In genomic region chr17:39199673-39199985, GRCh38 we compare ENCODE assay signal across 8 cellular contexts. TPM values are rescaled to one million over a fixed set of nuclear protein-coding genes. Genes with fewer than 3 reads are reported as not detected.
A peak's percentile ranks its signal among the peaks of the same experiment; 100 is the strongest.
DNase-seq lines count a peak whose midpoint lies in the region; ATAC-seq, FAIRE-seq and TF ChIP-seq lines count a peak whose summit lies in the region.

No MANE protein-coding gene starts in this region.

- no peak for FAIRE-seq in GM12892 (lab: Jason Lieb, UNC)

- H3K4me1 Mint-ChIP-seq in central memory CD8-positive, alpha-beta T cell, result peaks cover 47% of the 10 kb centered on the region

- intact Hi-C loops in mucosa of descending colon (cut with DNase I, micrococcal nuclease), result no loop called here

- TF ChIP-seq CTCF in HL-60 (IDR thresholded peaks at IDR 0.05; ENCODE audit: insufficient read depth, low read length) (no peak), mucosa of descending colon (IDR thresholded peaks at IDR 0.05) (no peak)

- H3K27ac ChIP-seq in HL-60 (replicated peaks), result peak overlapping the region; percentile 100

- ATAC-seq in central memory CD8-positive, alpha-beta T cell (replicated peaks; ENCODE audit: extremely low read depth, poor library complexity, severe bottlenecking), result peak; percentile 25
- peak; percentile 2 for ATAC-seq in mucosa of descending colon
- ATAC-seq in HG03095 (IDR thresholded peaks at IDR 0.05; ENCODE audit: unreplicated experiment), result no peak
- ATAC-seq in GM18858 (IDR thresholded peaks at IDR 0.05; ENCODE audit: unreplicated experiment), result no peak

- H3K27ac Mint-ChIP-seq in central memory CD8-positive, alpha-beta T cell (ENCODE audit: low read depth), result peak overlapping the region; percentile 99

- peaks cover 14% of the 10 kb centered on the region for H3K36me3 ChIP-seq in mucosa of descending colon (ENCODE audit: low read depth)

- peak overlapping the region; percentile 95 for H3K4me3 Mint-ChIP-seq in central memory CD8-positive, alpha-beta T cell

- H3K27me3 ChIP-seq in HL-60 (ENCODE audit: insufficient read depth, poor library complexity, severe bottlenecking), result peaks cover 19% of the 10 kb centered on the region

- H3K9me3 ChIP-seq in mucosa of descending colon, result no peaks in the 10 kb centered on the region

- peak; percentile 4; the same call in 1 of the 2 replicates for TF ChIP-seq POLR2A in GM12892 (IDR thresholded peaks at IDR 0.05; ENCODE audit: low read depth, low read length)

- peaks cover 31% of the 10 kb centered on the region for H3K4me1 ChIP-seq in mucosa of descending colon (ENCODE audit: low read depth)

- no peaks in the 10 kb centered on the region for H3K27me3 Mint-ChIP-seq in central memory CD8-positive, alpha-beta T cell

- DNase-seq in GM12892 (ENCODE audit: insufficient read length) (no peak), HL-60 (ENCODE audit: low read depth in 1 of 2, low spot score in 1 of 2) (no peak), mucosa of descending colon (peak in 1 of 3 donors; percentile 47), DMS114 treated with DMSO at 0.1 percent for 48 hours (lab: John Stamatoyannopoulos, UW; ENCODE audit: unreplicated experiment) (no peak), NCI-H524 treated with DMSO at 0.1 percent for 48 hours (lab: John Stamatoyannopoulos, UW) (no peak)
- DNase-seq in central memory CD8-positive, alpha-beta T cell (ENCODE audit: low spot score in 2 of 2), result no peak

- no peaks in the 10 kb centered on the region for H3K9me3 Mint-ChIP-seq in central memory CD8-positive, alpha-beta T cell

- peaks cover 49% of the 10 kb centered on the region for H3K36me3 Mint-ChIP-seq in central memory CD8-positive, alpha-beta T cell (ENCODE audit: insufficient read depth)

- peak overlapping the region; percentile 39 for H3K4me3 ChIP-seq in HL-60 (replicated peaks; ENCODE audit: insufficient read depth, low read length)
- no peak overlapping the region for H3K4me3 ChIP-seq in mucosa of descending colon

RNA-seq across cellular contexts. Expression of gene RPL19, which starts 0.5 kb away (rescaled TPM):
- 5,032 TPM for polyA plus RNA-seq in GM12892 (2012; ENCODE audit: missing spikeins)
- total RNA-seq in mucosa of descending colon, result 1,000 to 10,000 TPM; 1,315 to 1,492 (median 1,411) TPM

RNA-seq across cellular contexts. Expression of gene CACNB1, which starts 2.2 kb away (rescaled TPM):
- polyA plus RNA-seq in GM12892 (2012; ENCODE audit: missing spikeins), result 4.6 TPM
- total RNA-seq in mucosa of descending colon, result 10 to 100 TPM; 16.8 to 24.3 (median 20.1) TPM

RNA-seq across cellular contexts. Expression of gene STAC2, which starts 26.1 kb away (rescaled TPM):
- polyA plus RNA-seq in GM12892 (2012; ENCODE audit: missing spikeins), result not detected
- under 1 TPM in 2 of 3 donors, not detected in 1; 0.17 to 0.79 TPM for total RNA-seq in mucosa of descending colon

RNA-seq across cellular contexts. Expression of gene ARL5C, which starts 33.7 kb away (rescaled TPM):
- not detected for polyA plus RNA-seq in GM12892 (2012; ENCODE audit: missing spikeins)
- total RNA-seq in mucosa of descending colon, result not detected

RNA-seq across cellular contexts. Expression of gene PLXDC1, which starts 48.2 kb away (rescaled TPM):
- polyA plus RNA-seq in GM12892 (2012; ENCODE audit: missing spikeins), result not detected
- 10 to 100 TPM in 1 of 3 donors, 1 to 10 TPM in 2; 2.4 to 10.9 (median 5.6) TPM for total RNA-seq in mucosa of descending colon

Comparison
In these comparisons a context has a peak if more than half of its experiments do, and no peak if none do; other contexts are left out.
1. ATAC-seq: peak in central memory CD8-positive, alpha-beta T cell (single experiment) and mucosa of descending colon (single experiment); none in HG03095 (single experiment) and GM18858 (single experiment).